17 cellular contexts compared by ENCODE assay signal in the genomic region with DNA sequence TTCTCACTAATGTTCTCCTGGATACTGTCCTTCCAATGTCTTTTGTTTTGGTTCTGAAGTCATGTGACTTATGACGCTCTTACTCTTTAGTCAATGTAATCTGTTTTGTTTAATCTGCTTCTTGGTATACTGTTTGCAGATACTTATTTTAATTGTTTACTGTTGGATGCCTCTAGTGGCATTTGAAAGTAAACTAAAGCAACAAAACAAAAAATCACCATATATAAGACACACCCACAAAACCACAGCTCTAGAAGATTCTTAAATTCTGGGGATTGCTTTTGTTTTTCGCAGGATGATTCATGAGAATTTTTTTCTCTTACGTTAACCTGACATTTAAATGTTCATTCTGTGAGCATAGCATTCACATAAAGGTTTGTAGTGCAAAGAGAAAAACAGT. TPM values are rescaled to one million over a fixed set of nuclear protein-coding genes. Genes with fewer than 3 reads are reported as not detected.
A peak's percentile ranks its signal among the peaks of the same experiment; 100 is the strongest.
DNase-seq lines count a peak whose midpoint lies in the region; ATAC-seq and TF ChIP-seq lines count a peak whose summit lies in the region.
"Had no signal": no experiment of that assay in that cellular context is flagged by ENCODE, and none has a peak within 500 bp of the region (broad histone marks: within the 10 kb centered on the region; RNA-seq: fewer than 3 reads in every experiment).

No MANE protein-coding gene starts in this region.

- no peaks in the 10 kb centered on the region for H3K4me1 ChIP-seq in CD4-positive, CD25-positive, alpha-beta regulatory T cell (ENCODE audit: control insufficient read depth, insufficient read depth, low read length, poor library complexity, severe bottlenecking)
- H3K4me1 ChIP-seq in psoas muscle, result no peaks in the 10 kb centered on the region
- H3K4me1 ChIP-seq: BLaER1 had no signal

- peak overlapping the region; percentile 36 for H3K27ac Mint-ChIP-seq in T-helper 1 cell treated with Interleukin-12 subunit alpha and Interleukin-12 subunit beta and Interleukin-4 antibody, amounts not matched to agents 30 μg/mL and 1 μg/mL, for 36 hours
- no peak overlapping the region for H3K27ac Mint-ChIP-seq in CD4-positive, CD25-positive, alpha-beta regulatory T cell
- peak overlapping the region; percentile 0; the same call in 1 of the 2 replicates for H3K27ac Mint-ChIP-seq in WTC11

- H3K36me3 ChIP-seq in CD4-positive, CD25-positive, alpha-beta regulatory T cell (ENCODE audit: control insufficient read depth, insufficient read depth, low read length), result peaks cover 24% of the 10 kb centered on the region
- H3K36me3 ChIP-seq in psoas muscle (ENCODE audit: insufficient read depth in 1 of 2, low read depth in 1 of 2), result peaks cover 0 to 15% of the 10 kb centered on the region in 2 donors

- peaks cover 9 to 15% of the 10 kb centered on the region in 2 experiments for H3K9me3 ChIP-seq in CD4-positive, CD25-positive, alpha-beta regulatory T cell (ENCODE audit: control insufficient read depth in 2 of 2, low read length in 2 of 2)
- H3K9me3 ChIP-seq in psoas muscle, result no peaks in the 10 kb centered on the region

- intact Hi-C loops in psoas muscle (cut with DNase I), result no loop called here

- H3K4me1 Mint-ChIP-seq in T-helper 1 cell treated with Interleukin-12 subunit alpha and Interleukin-12 subunit beta and Interleukin-4 antibody, amounts not matched to agents 30 μg/mL and 1 μg/mL, for 36 hours (ENCODE audit: low read depth), result peaks cover 13% of the 10 kb centered on the region
- H3K4me1 Mint-ChIP-seq in CD4-positive, CD25-positive, alpha-beta regulatory T cell, result peaks cover 15 to 39% (median 19%) of the 10 kb centered on the region in 4 donors
- H3K4me1 Mint-ChIP-seq in WTC11, result peaks cover 13% of the 10 kb centered on the region

- H3K4me3 ChIP-seq in CD4-positive, CD25-positive, alpha-beta regulatory T cell (ENCODE audit: low read depth, low read length), result no peak overlapping the region
- no peak overlapping the region for H3K4me3 ChIP-seq in psoas muscle
- H3K4me3 ChIP-seq: BLaER1, GM12878, GM23248 had no signal

- no peak overlapping the region for H3K27ac ChIP-seq in CD4-positive, CD25-positive, alpha-beta regulatory T cell (ENCODE audit: insufficient read depth, low read length, poor library complexity, severe bottlenecking)
- H3K27ac ChIP-seq in psoas muscle, result no peak overlapping the region
- H3K27ac ChIP-seq: BLaER1, GM23248 had no signal

- peak; percentile 34 to 61 for ATAC-seq in CD4-positive, CD25-positive, alpha-beta regulatory T cell (ENCODE audit: low read depth in 2 of 2)
- ATAC-seq in WTC11 (no peak), psoas muscle (no peak)
- ATAC-seq: GM12878 had no signal

- H3K27me3 Mint-ChIP-seq in T-helper 1 cell treated with Interleukin-12 subunit alpha and Interleukin-12 subunit beta and Interleukin-4 antibody, amounts not matched to agents 30 μg/mL and 1 μg/mL, for 36 hours (ENCODE audit: low read depth), result no peaks in the 10 kb centered on the region
- no peaks in the 10 kb centered on the region for H3K27me3 Mint-ChIP-seq in CD4-positive, CD25-positive, alpha-beta regulatory T cell
- H3K27me3 Mint-ChIP-seq in WTC11 (ENCODE audit: low read depth), result no peaks in the 10 kb centered on the region

- H3K9me3 Mint-ChIP-seq in T-helper 1 cell treated with Interleukin-12 subunit alpha and Interleukin-12 subunit beta and Interleukin-4 antibody, amounts not matched to agents 30 μg/mL and 1 μg/mL, for 36 hours, result peaks cover 58% of the 10 kb centered on the region
- peaks cover 1 to 34% (median 8%) of the 10 kb centered on the region in 7 donors for H3K9me3 Mint-ChIP-seq in CD4-positive, CD25-positive, alpha-beta regulatory T cell
- H3K9me3 Mint-ChIP-seq in WTC11, result peaks cover 10% of the 10 kb centered on the region; the same call in 1 of the 2 replicates

- POLR2A ChIA-PET in WTC11 (lab: Charles Lee), result no interaction called here

- CTCF ChIA-PET in WTC11 (lab: Charles Lee), result interaction anchor here (1.1 kb wide), 1 partner anchor 42 kb away, joined by 3 read pairs; no protein-coding TSS in a partner anchor

- peaks cover 45% of the 10 kb centered on the region for H3K36me3 Mint-ChIP-seq in T-helper 1 cell treated with Interleukin-12 subunit alpha and Interleukin-12 subunit beta and Interleukin-4 antibody, amounts not matched to agents 30 μg/mL and 1 μg/mL, for 36 hours (ENCODE audit: low read depth)
- H3K36me3 Mint-ChIP-seq in CD4-positive, CD25-positive, alpha-beta regulatory T cell, result peaks cover 38% of the 10 kb centered on the region
- peaks cover 16% of the 10 kb centered on the region for H3K36me3 Mint-ChIP-seq in WTC11

- TF ChIP-seq CTCF in WTC11 (IDR thresholded peaks at IDR 0.05) (no peak), psoas muscle (IDR thresholded peaks at IDR 0.05) (no peak)

- no peak for DNase-seq in T-helper 1 cell
- DNase-seq in CD4-positive, CD25-positive, alpha-beta regulatory T cell, result peak in 1 of 3 donors; percentile 34
- no peak for DNase-seq in WTC11 (ENCODE audit: low spot score)
- peak; percentile 16 for DNase-seq in fibroblast of peridontal ligament (ENCODE audit: extremely low read depth)
- no peak for DNase-seq in dedifferentiated amniotic fluid mesenchymal stem cell (ENCODE audit: extremely low spot score)
- DNase-seq in psoas muscle, result no peak
- no peak for DNase-seq in stimulated activated CD4-positive, alpha-beta T cell treated with anti-CD3 and anti-CD28 coated beads, Interleukin-15, amount 100 ng/mL, for 24 hours
- DNase-seq: 8988T, AML-193, Calu3, DMS 273 treated with DMSO at 0.1 percent for 48 hours, DMS79, GM23248, H7 had no signal

- WGBS in psoas muscle, 3 donors, result 92 to 98% (median 96%) methylated on average over 3 of the region's 3 CpGs

- no peak overlapping the region for H3K4me3 Mint-ChIP-seq in T-helper 1 cell treated with Interleukin-12 subunit alpha and Interleukin-12 subunit beta and Interleukin-4 antibody, amounts not matched to agents 30 μg/mL and 1 μg/mL, for 36 hours
- H3K4me3 Mint-ChIP-seq in CD4-positive, CD25-positive, alpha-beta regulatory T cell, result no peak overlapping the region
- no peak overlapping the region for H3K4me3 Mint-ChIP-seq in WTC11

- H3K27me3 ChIP-seq in CD4-positive, CD25-positive, alpha-beta regulatory T cell (ENCODE audit: control insufficient read depth, insufficient read depth, low read length), result no peaks in the 10 kb centered on the region
- H3K27me3 ChIP-seq in psoas muscle (ENCODE audit: insufficient read depth in 3 of 3, low read length in 2 of 3), result no peaks in the 10 kb centered on the region
- H3K27me3 ChIP-seq: BLaER1 had no signal

TF ChIP-seq in WTC11, 78 proteins besides CTCF, POLR2A, EP300 and RAD21:
- TF ChIP-seq, protein P1, sequence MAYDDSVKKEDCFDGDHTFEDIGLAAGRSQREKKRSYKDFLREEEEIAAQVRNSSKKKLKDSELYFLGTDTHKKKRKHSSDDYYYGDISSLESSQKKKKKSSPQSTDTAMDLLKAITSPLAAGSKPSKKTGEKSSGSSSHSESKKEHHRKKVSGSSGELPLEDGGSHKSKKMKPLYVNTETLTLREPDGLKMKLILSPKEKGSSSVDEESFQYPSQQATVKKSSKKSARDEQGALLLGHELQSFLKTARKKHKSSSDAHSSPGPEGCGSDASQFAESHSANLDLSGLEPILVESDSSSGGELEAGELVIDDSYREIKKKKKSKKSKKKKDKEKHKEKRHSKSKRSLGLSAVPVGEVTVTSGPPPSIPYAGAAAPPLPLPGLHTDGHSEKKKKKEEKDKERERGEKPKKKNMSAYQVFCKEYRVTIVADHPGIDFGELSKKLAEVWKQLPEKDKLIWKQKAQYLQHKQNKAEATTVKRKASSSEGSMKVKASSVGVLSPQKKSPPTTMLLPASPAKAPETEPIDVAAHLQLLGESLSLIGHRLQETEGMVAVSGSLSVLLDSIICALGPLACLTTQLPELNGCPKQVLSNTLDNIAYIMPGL (CRISPR knock-in tag; IDR thresholded peaks at IDR 0.05), result no peak

RNA-seq across cellular contexts. Expression of gene SLC25A26, which starts 16.8 kb away (rescaled TPM):
- total RNA-seq in CD4-positive, CD25-positive, alpha-beta regulatory T cell, result 23.4 TPM
- polyA plus RNA-seq in CD4-positive, CD25-positive, alpha-beta regulatory T cell, result 10 to 100 TPM; 30.0 to 47.7 (median 35.9) TPM
- total RNA-seq in WTC11 (2021), result 29.1 to 31.0 TPM (median 30.2 TPM) in 3 replicates
- total RNA-seq in psoas muscle, result 10 to 100 TPM; 25.1 to 34.0 (median 32.7) TPM
- 10 to 100 TPM; 21.0 to 43.6 (median 25.4) TPM for polyA plus RNA-seq in psoas muscle

Comparison
In these comparisons a context has a peak if more than half of its experiments do, and no peak if none do; other contexts are left out.
1. H3K27ac Mint-ChIP-seq: peak in T-helper 1 cell treated with Interleukin-12 subunit alpha and Interleukin-12 subunit beta and Interleukin-4 antibody, amounts not matched to agents 30 μg/mL and 1 μg/mL, for 36 hours (single experiment) and WTC11 (single experiment); none in CD4-positive, CD25-positive, alpha-beta regulatory T cell (0 of 3).
2. ATAC-seq: peak in CD4-positive, CD25-positive, alpha-beta regulatory T cell (2 of 2); none in WTC11 (single experiment) and psoas muscle (0 of 4).